Comparison of ENCODE assay signal across 20 cellular contexts in genomic region chr5:116421080-116421629, GRCh38.
"Had no signal": no experiment of that assay in that cellular context is flagged by ENCODE, and none has a peak within 500 bp of the region (broad histone marks: within the 10 kb centered on the region; RNA-seq: fewer than 3 reads in every experiment).

No MANE protein-coding gene starts in this region.

- DNase-seq: activated CD4-positive, alpha-beta T cell treated with anti-CD3 and anti-CD28 coated beads for 4 hours; activated CD8-positive, alpha-beta memory T cell treated with anti-CD3 and anti-CD28 coated beads, Interleukin-2, amount 50 U/mL, for 48 hours; activated CD8-positive, alpha-beta T cell treated with anti-CD3 and anti-CD28 coated beads for 36 hours; activated effector memory CD4-positive, alpha-beta T cell treated with Interleukin-2 at 50 U/mL for 16 hours; activated naive CD4-positive, alpha-beta T cell; activated naive CD8-positive, alpha-beta T cell treated with anti-CD3 and anti-CD28 coated beads, Interleukin-2, amount 50 U/mL, for 24 hours; activated T-cell treated with anti-CD3 and anti-CD28 coated beads, Interleukin-2, amount 50 U/mL, for 1 hour; amygdala; brain microvascular endothelial cell; caudate nucleus; Karpas-422; MM.1S; NCI-H1105; NCI-H1436; NCI-H1694 treated with DMSO at 0.1 percent for 48 hours; NCI-H2029 treated with DMSO at 0.1 percent for 48 hours; NCI-H69; PC-3; SHP77 treated with DMSO at 0.1 percent for 48 hours; WERI-Rb-1 had no signal
